ENCODE assay signal across 21 cellular contexts in genomic region chr6:73382462-73383113, GRCh38. TPM values are rescaled to one million over a fixed set of nuclear protein-coding genes. Genes with fewer than 3 reads are reported as not detected.
DNase-seq lines count a peak whose midpoint lies in the region; TF ChIP-seq lines count a peak whose summit lies in the region.
"Had no signal": no experiment of that assay in that cellular context is flagged by ENCODE, and none has a peak within 500 bp of the region (broad histone marks: within the 10 kb centered on the region; RNA-seq: fewer than 3 reads in every experiment).

No MANE protein-coding gene starts in this region.

- no peaks in the 10 kb centered on the region for H3K27me3 ChIP-seq in H7 (ENCODE audit: control insufficient read depth, insufficient read depth, low read length)
- H3K27me3 ChIP-seq: esophagus squamous epithelium, thyroid gland had no signal

- no peaks in the 10 kb centered on the region for H3K36me3 ChIP-seq in H7 (replicated peaks; ENCODE audit: control insufficient read depth, insufficient read depth, low read length)
- H3K36me3 ChIP-seq: esophagus squamous epithelium, thyroid gland had no signal

- DNase-seq in H4 (ENCODE audit: low spot score) = peak; percentile 12
- peak; percentile 16 for DNase-seq in NCI-H226
- DNase-seq in epithelial cell of esophagus (ENCODE audit: low read depth) = peak; percentile 62
- peak; percentile 16 for DNase-seq in renal cortical epithelial cell (ENCODE audit: low read depth)
- no peak for DNase-seq in H7
- no peak for DNase-seq in KBM-7
- DNase-seq in NCI-H2171 (lab: John Stamatoyannopoulos, UW) = no peak
- DNase-seq: activated CD4-positive, alpha-beta T cell treated with anti-CD3 and anti-CD28 coated beads for 36 hours; activated naive CD4-positive, alpha-beta T cell treated with anti-CD3 and anti-CD28 coated beads, Interleukin-2, amount 50 U/mL, for 16 hours; CD8-positive, alpha-beta T cell; DMS79 treated with DMSO at 0.1 percent for 48 hours; effector CD8-positive, alpha-beta T cell; esophagus squamous epithelium; head of caudate nucleus; midbrain; NCI-H1930; NCI-H510A; Right ventricle myocardium superior; stimulated activated CD4-positive, alpha-beta T cell treated with anti-CD3 and anti-CD28 coated beads, Interleukin-1b, Interleukin-23, amount 100 ng/mL, for 48 hours; thyroid gland had no signal

- in situ Hi-C loops in KBM-7 (cut with MboI; ENCODE audit: low pct_unique_long_range_greater_than_20kb, low sequenced_read_pairs) = no loop called here

- no peak for TF ChIP-seq CTCF in epithelial cell of esophagus (IDR thresholded peaks at IDR 0.05; ENCODE audit: insufficient read depth, low read depth, low read length, missing control alignments)

- H3K4me3 ChIP-seq in epithelial cell of esophagus (ENCODE audit: low read length) (no peak overlapping the region), H7 (ENCODE audit: insufficient read depth, low read depth, low read length) (no peak overlapping the region)
- H3K4me3 ChIP-seq: esophagus squamous epithelium, thyroid gland had no signal

RNA-seq across cellular contexts. Expression of gene DDX43, which starts 12.0 kb away (rescaled TPM):
- total RNA-seq in H4 (2014; rRNA removed; shearing (Covaris generic)) = not detected in 2 replicates
- total RNA-seq in renal cortical epithelial cell = 1.1 and 1.4 TPM in 2 replicates
- 0.07 and 0.15 TPM in 2 replicates for total RNA-seq in H7 (2014; rRNA removed; shearing (Covaris generic))

RNA-seq across cellular contexts. Expression of gene OOEP, which starts 12.9 kb away (rescaled TPM):
- total RNA-seq in H4 (2014; rRNA removed; shearing (Covaris generic)) = not detected in 2 replicates
- not detected in 2 replicates for total RNA-seq in renal cortical epithelial cell
- total RNA-seq in H7 (2014; rRNA removed; shearing (Covaris generic)) = not detected in 2 replicates
- total RNA-seq: cerebellum, Right ventricle myocardium superior, thyroid gland had no signal

RNA-seq across cellular contexts. Expression of gene KHDC3L, which starts 20.1 kb away (rescaled TPM):
- total RNA-seq in H4 (2014; rRNA removed; shearing (Covaris generic)) = not detected in 2 replicates
- not detected in 2 replicates for total RNA-seq in renal cortical epithelial cell
- total RNA-seq in H7 (2014; rRNA removed; shearing (Covaris generic)) = 0.87 TPM in 1 of 2 replicates, not detected in the other
- total RNA-seq: activated CD4-positive, alpha-beta T cell treated with anti-CD3 and anti-CD28 coated beads for 36 hours; CD8-positive, alpha-beta T cell; esophagus squamous epithelium; Right ventricle myocardium superior; thyroid gland had no signal

RNA-seq across cellular contexts. Expression of gene DPPA5, which starts 28.5 kb away (rescaled TPM):
- not detected in 2 replicates for total RNA-seq in H4 (2014; rRNA removed; shearing (Covaris generic))
- not detected in 2 replicates for total RNA-seq in renal cortical epithelial cell
- total RNA-seq in H7 (2014; rRNA removed; shearing (Covaris generic)) = 0.97 and 2.1 TPM in 2 replicates
- total RNA-seq: activated CD4-positive, alpha-beta T cell treated with anti-CD3 and anti-CD28 coated beads for 36 hours; CD8-positive, alpha-beta T cell; cerebellum; esophagus squamous epithelium; Right ventricle myocardium superior; thyroid gland had no signal

Comparison
In these comparisons a context has a peak if more than half of its experiments do, and no peak if none do; other contexts are left out.
1. DNase-seq: peak in H4 (single experiment), NCI-H226 (single experiment), epithelial cell of esophagus (single experiment) and renal cortical epithelial cell (single experiment); none in H7 (single experiment), KBM-7 (single experiment) and NCI-H2171 (single experiment).